In the genomic region with DNA sequence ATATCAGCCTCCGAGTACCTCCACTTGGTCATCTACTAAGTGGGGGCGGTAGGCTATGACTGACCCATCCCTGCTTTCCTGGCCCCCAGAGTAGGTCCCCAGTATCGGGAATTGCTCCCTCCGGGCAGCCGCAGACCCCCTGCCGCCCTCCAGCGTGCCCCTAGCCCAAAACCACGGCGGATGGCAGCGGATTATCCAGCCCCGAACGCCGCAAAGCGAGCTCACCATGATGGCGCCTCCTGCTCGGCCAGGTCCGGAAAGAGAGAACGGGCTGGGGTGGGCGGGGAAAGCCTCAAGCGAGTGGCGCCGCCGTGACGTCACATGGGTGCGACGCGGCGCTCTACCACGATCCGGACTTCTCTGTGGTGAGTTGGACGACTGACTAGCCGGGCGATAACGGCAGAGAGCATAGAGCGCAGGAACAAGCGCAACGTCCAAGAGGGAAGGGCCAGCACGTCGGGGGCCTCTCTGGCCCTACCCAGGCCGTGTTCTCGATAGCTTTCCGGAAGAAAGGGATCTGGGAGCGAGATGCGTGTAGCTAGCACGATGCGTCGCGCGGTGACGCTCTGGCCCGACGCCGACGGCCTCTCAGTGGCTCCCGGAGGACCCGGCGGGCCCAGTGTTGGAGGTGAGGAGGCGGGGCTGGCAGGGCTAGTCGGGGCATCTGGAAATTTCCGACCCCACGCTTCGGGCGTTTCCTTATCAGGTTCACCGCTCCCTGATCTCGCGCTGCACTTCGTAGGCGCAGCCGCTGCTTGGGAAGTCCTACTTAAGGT, we compare ENCODE assay signal across 1 cellular context.
A peak's percentile ranks its signal among the peaks of the same experiment; 100 is the strongest.
TF ChIP-seq lines count a peak whose summit lies in the region.

Gene RPL18 (minus strand): TSS at position 263 of the 776 bp plus-strand sequence. CDS start 35 bp downstream, at position 228.
A gene with protein sequence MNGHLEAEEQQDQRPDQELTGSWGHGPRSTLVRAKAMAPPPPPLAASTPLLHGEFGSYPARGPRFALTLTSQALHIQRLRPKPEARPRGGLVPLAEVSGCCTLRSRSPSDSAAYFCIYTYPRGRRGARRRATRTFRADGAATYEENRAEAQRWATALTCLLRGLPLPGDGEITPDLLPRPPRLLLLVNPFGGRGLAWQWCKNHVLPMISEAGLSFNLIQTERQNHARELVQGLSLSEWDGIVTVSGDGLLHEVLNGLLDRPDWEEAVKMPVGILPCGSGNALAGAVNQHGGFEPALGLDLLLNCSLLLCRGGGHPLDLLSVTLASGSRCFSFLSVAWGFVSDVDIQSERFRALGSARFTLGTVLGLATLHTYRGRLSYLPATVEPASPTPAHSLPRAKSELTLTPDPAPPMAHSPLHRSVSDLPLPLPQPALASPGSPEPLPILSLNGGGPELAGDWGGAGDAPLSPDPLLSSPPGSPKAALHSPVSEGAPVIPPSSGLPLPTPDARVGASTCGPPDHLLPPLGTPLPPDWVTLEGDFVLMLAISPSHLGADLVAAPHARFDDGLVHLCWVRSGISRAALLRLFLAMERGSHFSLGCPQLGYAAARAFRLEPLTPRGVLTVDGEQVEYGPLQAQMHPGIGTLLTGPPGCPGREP (plus strand): TSS at position 591 of the 776 bp plus-strand sequence. CDS start 1,009 bp downstream, outside the sequence.

TF ChIP-seq in K562, 482 proteins besides CTCF, POLR2A, EP300 and RAD21 (continued from another document and continues in another):
- TF ChIP-seq RERE (CRISPR knock-in tag; IDR thresholded peaks at IDR 0.05; ENCODE audit: borderline replicate concordance), result no peak
- TF ChIP-seq, protein P1, sequence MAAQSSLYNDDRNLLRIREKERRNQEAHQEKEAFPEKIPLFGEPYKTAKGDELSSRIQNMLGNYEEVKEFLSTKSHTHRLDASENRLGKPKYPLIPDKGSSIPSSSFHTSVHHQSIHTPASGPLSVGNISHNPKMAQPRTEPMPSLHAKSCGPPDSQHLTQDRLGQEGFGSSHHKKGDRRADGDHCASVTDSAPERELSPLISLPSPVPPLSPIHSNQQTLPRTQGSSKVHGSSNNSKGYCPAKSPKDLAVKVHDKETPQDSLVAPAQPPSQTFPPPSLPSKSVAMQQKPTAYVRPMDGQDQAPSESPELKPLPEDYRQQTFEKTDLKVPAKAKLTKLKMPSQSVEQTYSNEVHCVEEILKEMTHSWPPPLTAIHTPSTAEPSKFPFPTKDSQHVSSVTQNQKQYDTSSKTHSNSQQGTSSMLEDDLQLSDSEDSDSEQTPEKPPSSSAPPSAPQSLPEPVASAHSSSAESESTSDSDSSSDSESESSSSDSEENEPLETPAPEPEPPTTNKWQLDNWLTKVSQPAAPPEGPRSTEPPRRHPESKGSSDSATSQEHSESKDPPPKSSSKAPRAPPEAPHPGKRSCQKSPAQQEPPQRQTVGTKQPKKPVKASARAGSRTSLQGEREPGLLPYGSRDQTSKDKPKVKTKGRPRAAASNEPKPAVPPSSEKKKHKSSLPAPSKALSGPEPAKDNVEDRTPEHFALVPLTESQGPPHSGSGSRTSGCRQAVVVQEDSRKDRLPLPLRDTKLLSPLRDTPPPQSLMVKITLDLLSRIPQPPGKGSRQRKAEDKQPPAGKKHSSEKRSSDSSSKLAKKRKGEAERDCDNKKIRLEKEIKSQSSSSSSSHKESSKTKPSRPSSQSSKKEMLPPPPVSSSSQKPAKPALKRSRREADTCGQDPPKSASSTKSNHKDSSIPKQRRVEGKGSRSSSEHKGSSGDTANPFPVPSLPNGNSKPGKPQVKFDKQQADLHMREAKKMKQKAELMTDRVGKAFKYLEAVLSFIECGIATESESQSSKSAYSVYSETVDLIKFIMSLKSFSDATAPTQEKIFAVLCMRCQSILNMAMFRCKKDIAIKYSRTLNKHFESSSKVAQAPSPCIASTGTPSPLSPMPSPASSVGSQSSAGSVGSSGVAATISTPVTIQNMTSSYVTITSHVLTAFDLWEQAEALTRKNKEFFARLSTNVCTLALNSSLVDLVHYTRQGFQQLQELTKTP (IDR thresholded peaks at IDR 0.05; ENCODE audit: low read depth in 1 of 2, partially characterized antibody in 2 of 2), result no peak
- no peak for TF ChIP-seq UBTF (IDR thresholded peaks at IDR 0.05; ENCODE audit: borderline replicate concordance in 1 of 2, low read depth in 2 of 2, low read length in 2 of 2)
- TF ChIP-seq TFE3 (CRISPR knock-in tag; IDR thresholded peaks at IDR 0.05), result no peak
- TF ChIP-seq, protein P2, sequence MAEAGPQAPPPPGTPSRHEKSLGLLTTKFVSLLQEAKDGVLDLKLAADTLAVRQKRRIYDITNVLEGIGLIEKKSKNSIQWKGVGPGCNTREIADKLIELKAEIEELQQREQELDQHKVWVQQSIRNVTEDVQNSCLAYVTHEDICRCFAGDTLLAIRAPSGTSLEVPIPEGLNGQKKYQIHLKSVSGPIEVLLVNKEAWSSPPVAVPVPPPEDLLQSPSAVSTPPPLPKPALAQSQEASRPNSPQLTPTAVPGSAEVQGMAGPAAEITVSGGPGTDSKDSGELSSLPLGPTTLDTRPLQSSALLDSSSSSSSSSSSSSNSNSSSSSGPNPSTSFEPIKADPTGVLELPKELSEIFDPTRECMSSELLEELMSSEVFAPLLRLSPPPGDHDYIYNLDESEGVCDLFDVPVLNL (CRISPR knock-in tag; IDR thresholded peaks at IDR 0.05; ENCODE audit: low read depth), result no peak
- TF ChIP-seq ZNF57 (CRISPR knock-in tag; IDR thresholded peaks at IDR 0.05), result no peak
- TF ChIP-seq ZNF79 (CRISPR knock-in tag; IDR thresholded peaks at IDR 0.05; ENCODE audit: low read depth), result no peak
- TF ChIP-seq, protein P3, sequence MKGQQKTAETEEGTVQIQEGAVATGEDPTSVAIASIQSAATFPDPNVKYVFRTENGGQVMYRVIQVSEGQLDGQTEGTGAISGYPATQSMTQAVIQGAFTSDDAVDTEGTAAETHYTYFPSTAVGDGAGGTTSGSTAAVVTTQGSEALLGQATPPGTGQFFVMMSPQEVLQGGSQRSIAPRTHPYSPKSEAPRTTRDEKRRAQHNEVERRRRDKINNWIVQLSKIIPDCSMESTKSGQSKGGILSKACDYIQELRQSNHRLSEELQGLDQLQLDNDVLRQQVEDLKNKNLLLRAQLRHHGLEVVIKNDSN (CRISPR knock-in tag; IDR thresholded peaks at IDR 0.05), result no peak; the same call in 1 of the 2 replicates
- no peak for TF ChIP-seq ZSCAN32 (CRISPR knock-in tag; IDR thresholded peaks at IDR 0.05)
- peak in 1 of 2 experiments; percentile 73; a peak in 1 of 4 replicates for TF ChIP-seq ZMIZ1 (IDR thresholded peaks at IDR 0.05; ENCODE audit: low read depth in 2 of 2, low read length in 2 of 2)
- TF ChIP-seq ZBED1 (IDR thresholded peaks at IDR 0.05), result peak; percentile 82
- no peak for TF ChIP-seq WHSC1 (IDR thresholded peaks at IDR 0.05; ENCODE audit: low read length)
- peak; percentile 35; the same call in 1 of the 2 replicates for TF ChIP-seq CHD2 (IDR thresholded peaks at IDR 0.05; ENCODE audit: low read depth, low read length)
- TF ChIP-seq ZNF444 (CRISPR knock-in tag; IDR thresholded peaks at IDR 0.05), result no peak
- peak; percentile 76; the same call in 1 of the 2 replicates for TF ChIP-seq ZNF830 (CRISPR knock-in tag; IDR thresholded peaks at IDR 0.05)
